8 cellular contexts compared by ENCODE assay signal in the genomic region with DNA sequence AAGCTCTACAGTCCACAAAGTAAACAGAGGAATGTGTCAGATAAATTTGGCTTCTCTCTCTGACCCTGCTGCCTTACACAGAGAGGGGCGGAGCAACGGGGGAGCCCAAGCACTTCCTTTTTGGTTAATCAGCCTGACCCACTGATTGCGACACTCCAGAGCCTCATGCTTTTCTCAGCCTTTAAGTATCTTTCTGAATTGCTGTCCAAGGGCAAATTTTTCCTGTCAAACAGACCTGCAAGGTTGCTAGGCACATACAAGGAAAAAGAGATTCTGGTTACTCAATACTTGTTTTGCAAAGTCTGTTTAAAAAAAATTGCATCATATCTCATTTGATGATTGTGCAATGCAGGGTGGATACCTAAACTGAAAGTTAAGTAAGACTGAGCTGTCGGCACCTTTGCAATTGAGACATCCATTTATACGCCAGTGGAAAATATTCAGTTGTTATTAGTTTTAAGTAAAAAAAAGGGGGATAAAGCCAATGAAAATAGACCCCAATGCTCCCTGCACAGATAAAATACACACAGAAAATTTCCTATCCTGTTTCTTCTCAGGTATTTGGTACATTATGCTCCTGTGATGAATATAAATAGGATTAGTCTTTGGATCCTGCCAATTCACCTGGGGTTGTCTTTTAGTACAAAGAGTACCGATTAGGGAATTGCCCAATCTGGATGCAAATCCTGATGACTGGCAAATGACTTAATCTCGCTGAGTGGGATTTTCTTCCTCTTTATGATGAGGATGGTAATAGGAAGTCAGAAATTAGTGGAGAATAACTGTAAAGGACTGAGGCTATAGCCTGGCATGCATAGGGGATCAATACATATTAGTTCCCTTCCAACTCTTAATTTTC.
DNase-seq lines count a peak whose midpoint lies in the region; ATAC-seq and TF ChIP-seq lines count a peak whose summit lies in the region.

No MANE protein-coding gene starts in this region.

- DNase-seq in COLO829 (ENCODE audit: low spot score): peak; percentile 63
- DNase-seq in HT1080 (ENCODE audit: low read depth): peak; percentile 90
- peak; percentile 56 for DNase-seq in T-helper 2 cell treated with Interferon-gamma antibody and Interleukin-4, amounts not matched to agents 5 μg/mL and 100 μg/mL, for 36 hours (ENCODE audit: low spot score)
- DNase-seq in astrocyte of the spinal cord (ENCODE audit: low read depth, low spot score): peak; percentile 92
- DNase-seq in kidney epithelial cell (ENCODE audit: low read depth): peak; percentile 94
- DNase-seq in stimulated activated CD4-positive, alpha-beta T cell treated with anti-CD3 and anti-CD28 coated beads, Interleukin-2, amount 100 ng/mL, for 48 hours: peak; percentile 45 to 52
- DNase-seq in DMS79 (lab: John Stamatoyannopoulos, UW): no peak

- no peaks in the 10 kb centered on the region for H3K27me3 Mint-ChIP-seq in T-helper 2 cell treated with Interferon-gamma antibody and Interleukin-4, amounts not matched to agents 5 μg/mL and 100 μg/mL, for 36 hours (ENCODE audit: low read depth)

- no peak for TF ChIP-seq CTCF in astrocyte of the spinal cord (IDR thresholded peaks at IDR 0.05; ENCODE audit: low read depth, low read length)
- TF ChIP-seq CTCF in kidney epithelial cell (IDR thresholded peaks at IDR 0.05; ENCODE audit: insufficient read depth, low read length, poor library complexity, severe bottlenecking): no peak

- peak; percentile 94 for ATAC-seq in GM21423 (IDR thresholded peaks at IDR 0.05; ENCODE audit: unreplicated experiment)

- peaks cover 47% of the 10 kb centered on the region for H3K4me1 Mint-ChIP-seq in T-helper 2 cell treated with Interferon-gamma antibody and Interleukin-4, amounts not matched to agents 5 μg/mL and 100 μg/mL, for 36 hours (ENCODE audit: low read depth)

- H3K27me3 ChIP-seq in kidney epithelial cell (ENCODE audit: control insufficient read depth, insufficient read depth, low read length): no peaks in the 10 kb centered on the region

- H3K4me3 ChIP-seq in astrocyte of the spinal cord (ENCODE audit: low read depth, low read length): peak overlapping the region; percentile 7
- H3K4me3 ChIP-seq in kidney epithelial cell (ENCODE audit: low read depth, low read length): no peak overlapping the region

- no peaks in the 10 kb centered on the region for H3K36me3 ChIP-seq in kidney epithelial cell (ENCODE audit: control insufficient read depth, insufficient read depth, low read length)

- peaks cover 10% of the 10 kb centered on the region for H3K9me3 Mint-ChIP-seq in T-helper 2 cell treated with Interferon-gamma antibody and Interleukin-4, amounts not matched to agents 5 μg/mL and 100 μg/mL, for 36 hours

- peaks cover 11% of the 10 kb centered on the region for H3K36me3 Mint-ChIP-seq in T-helper 2 cell treated with Interferon-gamma antibody and Interleukin-4, amounts not matched to agents 5 μg/mL and 100 μg/mL, for 36 hours (ENCODE audit: low read depth)

- in situ Hi-C loops in astrocyte of the spinal cord (cut with HindIII; ENCODE audit: low sequenced_read_pairs): no loop called here

- H3K4me3 Mint-ChIP-seq in T-helper 2 cell treated with Interferon-gamma antibody and Interleukin-4, amounts not matched to agents 5 μg/mL and 100 μg/mL, for 36 hours: peak overlapping the region; percentile 79

- peak overlapping the region; percentile 91 for H3K27ac Mint-ChIP-seq in T-helper 2 cell treated with Interferon-gamma antibody and Interleukin-4, amounts not matched to agents 5 μg/mL and 100 μg/mL, for 36 hours
